1 cellular context compared by ENCODE assay signal in the genomic region with DNA sequence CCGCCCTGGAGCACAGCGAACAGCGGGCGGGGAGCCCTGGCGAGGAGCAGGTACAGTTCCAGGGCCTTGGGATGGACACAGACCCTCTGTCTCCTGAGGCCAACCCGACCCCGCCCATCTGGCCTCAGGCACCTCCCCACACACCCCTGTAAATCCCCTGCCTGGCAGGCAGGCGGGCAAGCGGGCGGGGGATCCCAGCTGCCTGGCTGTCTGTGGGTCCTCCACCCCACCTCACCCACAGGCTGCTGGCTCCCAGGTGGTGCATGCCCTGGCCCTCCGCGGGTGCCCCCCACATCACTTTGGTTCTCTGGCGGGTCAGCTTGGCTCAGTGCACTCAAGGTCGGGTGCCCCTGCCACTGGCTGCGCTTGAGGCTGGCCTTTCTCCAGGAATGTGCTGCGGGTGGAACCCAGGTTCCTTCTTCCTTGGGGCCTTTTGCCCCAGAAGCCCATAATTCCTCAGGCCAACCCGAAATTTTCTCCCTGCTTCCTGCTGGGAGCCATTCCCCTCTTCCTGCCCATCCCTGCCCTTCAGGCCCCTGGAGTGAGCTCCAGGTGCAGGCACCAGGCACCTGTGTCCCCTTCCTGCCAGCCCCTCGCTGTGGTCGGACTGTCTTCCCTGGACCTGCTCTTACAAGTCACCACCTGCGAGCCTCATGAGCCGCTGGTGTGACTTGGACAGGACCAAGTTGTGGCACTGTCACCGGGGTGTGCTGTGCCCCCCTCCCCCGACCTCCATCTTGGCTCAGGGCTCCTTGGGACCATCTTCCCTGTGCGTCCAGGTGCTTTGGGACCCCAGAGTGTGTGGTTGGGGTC.
A peak's percentile ranks its signal among the peaks of the same experiment; 100 is the strongest.
TF ChIP-seq lines count a peak whose summit lies in the region.

No MANE protein-coding gene starts in this region.

TF ChIP-seq in HepG2, 621 proteins besides CTCF, POLR2A, EP300 and RAD21:
- no peak for TF ChIP-seq PATZ1 (CRISPR knock-in tag; IDR thresholded peaks at IDR 0.05)
- no peak for TF ChIP-seq ZNF841 (CRISPR knock-in tag; IDR thresholded peaks at IDR 0.05; ENCODE audit: borderline replicate concordance)
- no peak for TF ChIP-seq ZNF703 (CRISPR knock-in tag; IDR thresholded peaks at IDR 0.05; ENCODE audit: borderline replicate concordance)
- TF ChIP-seq, protein P1, sequence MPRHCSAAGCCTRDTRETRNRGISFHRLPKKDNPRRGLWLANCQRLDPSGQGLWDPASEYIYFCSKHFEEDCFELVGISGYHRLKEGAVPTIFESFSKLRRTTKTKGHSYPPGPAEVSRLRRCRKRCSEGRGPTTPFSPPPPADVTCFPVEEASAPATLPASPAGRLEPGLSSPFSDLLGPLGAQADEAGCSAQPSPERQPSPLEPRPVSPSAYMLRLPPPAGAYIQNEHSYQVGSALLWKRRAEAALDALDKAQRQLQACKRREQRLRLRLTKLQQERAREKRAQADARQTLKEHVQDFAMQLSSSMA (CRISPR knock-in tag; IDR thresholded peaks at IDR 0.05): no peak
- TF ChIP-seq HHEX (CRISPR knock-in tag; IDR thresholded peaks at IDR 0.05): no peak
- TF ChIP-seq DZIP1 (CRISPR knock-in tag; IDR thresholded peaks at IDR 0.05): no peak
- TF ChIP-seq DR1 (CRISPR knock-in tag; IDR thresholded peaks at IDR 0.05): no peak
- peak; percentile 23 for TF ChIP-seq HNRNPLL (IDR thresholded peaks at IDR 0.05; ENCODE audit: low read depth, low read length, poor library complexity, severe bottlenecking)
- no peak for TF ChIP-seq RORA (CRISPR knock-in tag; IDR thresholded peaks at IDR 0.05)
- no peak for TF ChIP-seq MAFG (CRISPR knock-in tag; IDR thresholded peaks at IDR 0.05)
- TF ChIP-seq MEF2D (CRISPR knock-in tag; IDR thresholded peaks at IDR 0.05): no peak
- TF ChIP-seq TAF1 (CRISPR knock-in tag; IDR thresholded peaks at IDR 0.05): no peak
- TF ChIP-seq KAT8 (CRISPR knock-in tag; IDR thresholded peaks at IDR 0.05): no peak
- TF ChIP-seq ZNF773 (CRISPR knock-in tag; IDR thresholded peaks at IDR 0.05; ENCODE audit: borderline replicate concordance): no peak
- TF ChIP-seq, protein P2, sequence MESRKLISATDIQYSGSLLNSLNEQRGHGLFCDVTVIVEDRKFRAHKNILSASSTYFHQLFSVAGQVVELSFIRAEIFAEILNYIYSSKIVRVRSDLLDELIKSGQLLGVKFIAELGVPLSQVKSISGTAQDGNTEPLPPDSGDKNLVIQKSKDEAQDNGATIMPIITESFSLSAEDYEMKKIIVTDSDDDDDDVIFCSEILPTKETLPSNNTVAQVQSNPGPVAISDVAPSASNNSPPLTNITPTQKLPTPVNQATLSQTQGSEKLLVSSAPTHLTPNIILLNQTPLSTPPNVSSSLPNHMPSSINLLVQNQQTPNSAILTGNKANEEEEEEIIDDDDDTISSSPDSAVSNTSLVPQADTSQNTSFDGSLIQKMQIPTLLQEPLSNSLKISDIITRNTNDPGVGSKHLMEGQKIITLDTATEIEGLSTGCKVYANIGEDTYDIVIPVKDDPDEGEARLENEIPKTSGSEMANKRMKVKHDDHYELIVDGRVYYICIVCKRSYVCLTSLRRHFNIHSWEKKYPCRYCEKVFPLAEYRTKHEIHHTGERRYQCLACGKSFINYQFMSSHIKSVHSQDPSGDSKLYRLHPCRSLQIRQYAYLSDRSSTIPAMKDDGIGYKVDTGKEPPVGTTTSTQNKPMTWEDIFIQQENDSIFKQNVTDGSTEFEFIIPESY (CRISPR knock-in tag; IDR thresholded peaks at IDR 0.05): peak; percentile 28; the same call in 1 of the 2 replicates
- peak; percentile 93 for TF ChIP-seq AGO1 (IDR thresholded peaks at IDR 0.05; ENCODE audit: low read depth, low read length, poor library complexity, severe bottlenecking)
- TF ChIP-seq ZKSCAN1 (IDR thresholded peaks at IDR 0.05; ENCODE audit: low read length): no peak
- peak; percentile 80 for TF ChIP-seq AGO2 (optimal IDR thresholded peaks at IDR 0.05; ENCODE audit: low read depth, low read length)
- TF ChIP-seq ZNF720 (CRISPR knock-in tag; IDR thresholded peaks at IDR 0.05): no peak
- TF ChIP-seq YY1 (IDR thresholded peaks at IDR 0.05; ENCODE audit: insufficient read depth, insufficient replicate concordance, low read depth, low read length): no peak
- no peak for TF ChIP-seq GATA4 (IDR thresholded peaks at IDR 0.05; ENCODE audit: borderline replicate concordance, low read depth)
- no peak for TF ChIP-seq CAMTA2 (CRISPR knock-in tag; IDR thresholded peaks at IDR 0.05; ENCODE audit: borderline replicate concordance)
- no peak for TF ChIP-seq MLLT10 (CRISPR knock-in tag; IDR thresholded peaks at IDR 0.05)
- no peak for TF ChIP-seq FOSL1 (CRISPR knock-in tag; IDR thresholded peaks at IDR 0.05; ENCODE audit: borderline replicate concordance)
- TF ChIP-seq ZNF569 (CRISPR knock-in tag; IDR thresholded peaks at IDR 0.05; ENCODE audit: borderline replicate concordance): no peak
TF ChIP-seq in HepG2: peak in this region for 4.
